Comparison of ENCODE assay signal across 25 cellular contexts in the genomic region with DNA sequence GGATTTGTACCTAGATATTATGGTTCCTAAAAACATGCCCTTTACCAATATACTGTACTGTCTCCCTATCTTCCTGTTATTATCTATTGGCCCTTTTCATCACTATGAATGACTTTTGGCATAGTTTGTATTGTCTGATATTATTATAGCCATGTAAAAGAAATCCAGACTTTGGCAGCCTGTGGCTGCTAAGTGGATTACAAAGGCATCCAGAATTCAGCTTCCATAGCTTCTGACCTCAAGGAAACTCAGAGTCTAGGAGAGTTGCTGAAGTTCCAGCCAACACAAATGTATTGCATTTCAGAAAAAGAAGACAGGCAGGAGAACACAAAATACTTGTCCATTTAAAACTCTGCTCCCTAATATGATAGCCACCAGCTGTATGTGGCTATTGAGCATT.
DNase-seq lines count a peak whose midpoint lies in the region; ATAC-seq and TF ChIP-seq lines count a peak whose summit lies in the region.
"Had no signal": no experiment of that assay in that cellular context is flagged by ENCODE, and none has a peak within 500 bp of the region (broad histone marks: within the 10 kb centered on the region; RNA-seq: fewer than 3 reads in every experiment).

No MANE protein-coding gene starts in this region.

- H3K27ac ChIP-seq in H9 (ENCODE audit: insufficient read length, low read depth, low read length), result no peak overlapping the region
- H3K27ac ChIP-seq: BLaER1 treated with 17β-estradiol and CSF1 and Interleukin-3, amounts not matched to agents 10 nM and 100 nM; RWPE1; SK-N-MC had no signal

- in situ Hi-C loops in ACHN (cut with HindIII; ENCODE audit: low pct_ligation_motif_present, low pct_unique_long_range_greater_than_20kb, low sequenced_read_pairs), result no loop called here

- no peaks in the 10 kb centered on the region for H3K79me1 ChIP-seq in H9 (ENCODE audit: insufficient read depth, low read depth, low read length, poor library complexity, severe bottlenecking)

- H3K4me3 ChIP-seq in fibroblast of the aortic adventitia (ENCODE audit: low read depth, low read length), result no peak overlapping the region
- H3K4me3 ChIP-seq: BLaER1 treated with 17β-estradiol and CSF1 and Interleukin-3, amounts not matched to agents 10 nM and 100 nM; GM23338; HAP-1; SK-N-MC had no signal

- TF ChIP-seq CTCF in fibroblast of the aortic adventitia (IDR thresholded peaks at IDR 0.05; ENCODE audit: insufficient read depth, low read length) (no peak), H9 (conservative IDR thresholded peaks at IDR 0.05) (no peak), chondrocyte (IDR thresholded peaks at IDR 0.05) (no peak)

- no peaks in the 10 kb centered on the region for H3K79me2 ChIP-seq in H9 (ENCODE audit: insufficient read depth, low read length)

- H3K9ac ChIP-seq in H9 (ENCODE audit: extremely low read depth, insufficient read length, low read length), result no peak overlapping the region
- H3K9ac ChIP-seq: BLaER1 treated with 17β-estradiol and CSF1 and Interleukin-3, amounts not matched to agents 10 nM and 100 nM had no signal

- H3K27me3 Mint-ChIP-seq in H9 (ENCODE audit: low read depth) (no peaks in the 10 kb centered on the region), chondrocyte (ENCODE audit: low read depth) (no peaks in the 10 kb centered on the region)
- H3K27me3 Mint-ChIP-seq: CD4-positive, alpha-beta T cell had no signal

- H2BK15ac ChIP-seq in H9 (ENCODE audit: low read depth, low read length), result no peak overlapping the region

- intact Hi-C loops in Right ventricle myocardium superior (cut with DNase I), result no loop called here
- intact Hi-C loops in cardiac septum (cut with DNase I), result no loop called here

- H3K27me3 ChIP-seq in H9 (ENCODE audit: insufficient read depth, low read length), result no peaks in the 10 kb centered on the region
- H3K27me3 ChIP-seq: BLaER1 treated with 17β-estradiol and CSF1 and Interleukin-3, amounts not matched to agents 10 nM and 100 nM had no signal

- H3K27ac Mint-ChIP-seq in H9 (no peak overlapping the region), chondrocyte (ENCODE audit: unreplicated experiment) (no peak overlapping the region)
- H3K27ac Mint-ChIP-seq: CD4-positive, alpha-beta T cell; GM23338; HFFc6 had no signal

- no peak overlapping the region for H3K23ac ChIP-seq in H9 (ENCODE audit: insufficient read length, low read depth, low read length)

- H2BK5ac ChIP-seq in H9 (ENCODE audit: insufficient read length, low read length), result no peak overlapping the region

- H3T11ph ChIP-seq in H9 (ENCODE audit: low read length), result no peak overlapping the region

- no peak overlapping the region for H4K8ac ChIP-seq in H9 (replicated peaks; ENCODE audit: insufficient read length, low read depth, low read length)

- no peak overlapping the region for H3K18ac ChIP-seq in H9 (ENCODE audit: insufficient read length, low read depth, low read length)

- no peak overlapping the region for H2AK5ac ChIP-seq in H9 (ENCODE audit: insufficient read length, low read length)

- ATAC-seq in Right ventricle myocardium superior (ENCODE audit: poor library complexity), result peak; percentile 86
- ATAC-seq: GM23338, HepG2, Panc1 had no signal

- no peak overlapping the region for H2BK120ac ChIP-seq in H9 (ENCODE audit: low read depth, low read length, poor library complexity, severe bottlenecking)

- no peak overlapping the region for H3K4ac ChIP-seq in H9 (ENCODE audit: low read depth, low read length)

- H2BK12ac ChIP-seq in H9 (ENCODE audit: insufficient read length, low read depth, low read length), result no peak overlapping the region

- H3K36me3 Mint-ChIP-seq in H9 (ENCODE audit: insufficient read depth in 1 of 3, low read depth in 3 of 3) (no peaks in the 10 kb centered on the region; a peak in 1 of 7 replicates), chondrocyte (ENCODE audit: low read depth) (no peaks in the 10 kb centered on the region)

- H3K14ac ChIP-seq in H9 (ENCODE audit: insufficient read depth, low read length), result no peak overlapping the region

- H4K5ac ChIP-seq in H9 (ENCODE audit: insufficient read length, low read depth, low read length), result no peak overlapping the region

- H3K4me3 Mint-ChIP-seq in H9, result no peak overlapping the region
- no peak overlapping the region for H3K4me3 Mint-ChIP-seq in chondrocyte (ENCODE audit: unreplicated experiment)
- H3K4me3 Mint-ChIP-seq: CD4-positive, alpha-beta T cell; GM23338; HFFc6 had no signal

- H3K4me2 ChIP-seq in H9 (ENCODE audit: insufficient read depth, insufficient read length, low read length), result no peak overlapping the region
- H3K4me2 ChIP-seq: BLaER1 treated with 17β-estradiol and CSF1 and Interleukin-3, amounts not matched to agents 10 nM and 100 nM; GM23338 had no signal

- no peaks in the 10 kb centered on the region for H3K9me3 ChIP-seq in H9 (ENCODE audit: control insufficient read depth, low read depth, low read length)
- H3K9me3 ChIP-seq: HAP-1 had no signal

- H2BK20ac ChIP-seq in H9 (ENCODE audit: low read depth, low read length, poor library complexity, severe bottlenecking), result no peak overlapping the region

- H3K4me1 Mint-ChIP-seq in H9 (peaks cover 18 to 19% of the 10 kb centered on the region in 2 experiments), chondrocyte (ENCODE audit: low read depth) (peaks cover 24% of the 10 kb centered on the region)

- no peak for DNase-seq in Right ventricle myocardium superior
- DNase-seq in cardiac septum (ENCODE audit: low spot score), result no peak
- DNase-seq in fibroblast of the aortic adventitia (ENCODE audit: low read depth), result peak; percentile 68
- DNase-seq in iris pigment epithelial cell (ENCODE audit: low read depth), result peak; percentile 10
- DNase-seq in H9, result no peak
- no peak for DNase-seq in chondrocyte (ENCODE audit: low spot score)
- DNase-seq in ACHN, result no peak
- DNase-seq: AML-193; CD4-positive, alpha-beta T cell; HFFc6; Karpas-422; NCI-H1092 treated with DMSO at 0.1 percent for 48 hours; NCI-H146; NCI-H1930; NCI-H2107; NCI-H524 treated with DMSO at 0.1 percent for 48 hours; NCI-H774; SIG-M5 had no signal

- no peaks in the 10 kb centered on the region; a peak in 1 of 5 replicates for H3K9me3 Mint-ChIP-seq in H9
- peaks cover 8% of the 10 kb centered on the region for H3K9me3 Mint-ChIP-seq in chondrocyte (ENCODE audit: low read depth)
- H3K9me3 Mint-ChIP-seq: GM23338, HFFc6 had no signal

- no peaks in the 10 kb centered on the region for H3K23me2 ChIP-seq in H9 (ENCODE audit: insufficient read length, low read depth, low read length, poor library complexity, severe bottlenecking)

- no peak overlapping the region for H2AFZ ChIP-seq in H9 (ENCODE audit: low read length)

- H3K4me1 ChIP-seq in H9 (ENCODE audit: insufficient read depth, low read length), result peaks cover 5% of the 10 kb centered on the region; the same call in 1 of the 2 replicates
- H3K4me1 ChIP-seq: HAP-1 had no signal

- H4K20me1 ChIP-seq in H9 (ENCODE audit: control insufficient read depth, insufficient read depth, insufficient read length), result no peaks in the 10 kb centered on the region
- H4K20me1 ChIP-seq: BLaER1 treated with 17β-estradiol and CSF1 and Interleukin-3, amounts not matched to agents 10 nM and 100 nM had no signal

- no peak overlapping the region for H3K56ac ChIP-seq in H9 (ENCODE audit: insufficient read length, low read depth, low read length)

- no peak overlapping the region for H4K91ac ChIP-seq in H9 (ENCODE audit: insufficient read length, low read depth, low read length)

Comparison
In these comparisons a context has a peak if more than half of its experiments do, and no peak if none do; other contexts are left out.
1. DNase-seq: peak in fibroblast of the aortic adventitia (single experiment) and iris pigment epithelial cell (single experiment); none in Right ventricle myocardium superior (single experiment), cardiac septum (single experiment), H9 (single experiment), chondrocyte (single experiment) and ACHN (single experiment).